ENCODE assay signal across 16 cellular contexts in the genomic region with DNA sequence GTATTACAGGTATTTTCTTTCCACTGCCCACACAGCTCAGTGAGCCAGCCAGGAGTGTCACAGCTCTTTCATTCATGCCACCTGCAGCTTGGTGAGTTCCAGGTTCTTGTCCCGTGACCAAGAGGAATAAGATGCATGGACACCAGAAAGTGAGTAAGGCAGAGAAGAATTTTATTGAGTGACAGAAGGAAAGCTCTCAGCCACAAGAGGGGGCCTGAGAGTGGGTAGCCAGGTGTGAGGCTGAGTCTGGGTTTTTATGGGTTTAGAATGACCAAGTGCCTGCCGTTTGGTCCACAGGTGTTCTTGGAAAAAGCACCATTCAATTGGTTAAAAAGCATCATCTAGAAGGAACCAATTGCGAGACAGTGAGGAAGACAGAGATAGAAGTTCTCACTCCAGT.
DNase-seq lines count a peak whose midpoint lies in the region; ATAC-seq and TF ChIP-seq lines count a peak whose summit lies in the region.
"Had no signal": no experiment of that assay in that cellular context is flagged by ENCODE, and none has a peak within 500 bp of the region (broad histone marks: within the 10 kb centered on the region; RNA-seq: fewer than 3 reads in every experiment).

No MANE protein-coding gene starts in this region.

- H3K4me1 ChIP-seq in hepatocyte (ENCODE audit: insufficient read depth) = no peaks in the 10 kb centered on the region
- H3K4me1 ChIP-seq in SK-N-SH (ENCODE audit: control insufficient read depth in 1 of 2, insufficient read depth in 2 of 2, low read depth in 1 of 2, low read length in 1 of 2) = no peaks in the 10 kb centered on the region; a peak in 1 of 4 replicates
- H3K4me1 ChIP-seq: SJSA1 had no signal

- POLR2A ChIA-PET in WTC11 (lab: Charles Lee) (no interaction called here), SK-N-SH (lab: Yijun Ruan, JAX) (no interaction called here)

- DNase-seq in WTC11 (ENCODE audit: low spot score) (no peak), hepatocyte (ENCODE audit: low spot score) (no peak), AG08395 (ENCODE audit: low spot score) (no peak), SK-N-SH (no peak), cardiac septum (ENCODE audit: low spot score) (no peak), NCI-H748 (lab: John Stamatoyannopoulos, UW; ENCODE audit: unreplicated experiment) (no peak)
- DNase-seq: CD8-positive, alpha-beta T cell; GOT3; Kasumi-1; NCI-H1417 treated with DMSO at 0.1 percent for 48 hours; NCI-H2029; NCI-H510A treated with DMSO at 0.1 percent for 48 hours; PC-3 had no signal

- H3K4me2 ChIP-seq in hepatocyte = no peak overlapping the region
- no peak overlapping the region for H3K4me2 ChIP-seq in SK-N-SH

- H3F3A ChIP-seq in SK-N-SH (replicated peaks; ENCODE audit: insufficient read depth) = no peaks in the 10 kb centered on the region

- H2AFZ ChIP-seq in hepatocyte (no peak overlapping the region), SK-N-SH (ENCODE audit: low read depth) (no peak overlapping the region)

- H3K9me2 ChIP-seq in hepatocyte (replicated peaks; ENCODE audit: insufficient read depth) (no peaks in the 10 kb centered on the region), SK-N-SH (no peaks in the 10 kb centered on the region)

- peaks cover 26% of the 10 kb centered on the region for H3K9me3 Mint-ChIP-seq in WTC11
- H3K9me3 Mint-ChIP-seq: CD8-positive, alpha-beta T cell had no signal

- no peaks in the 10 kb centered on the region for H3K9me3 ChIP-seq in hepatocyte (ENCODE audit: low read depth)
- H3K9me3 ChIP-seq in SK-N-SH = no peaks in the 10 kb centered on the region

- TF ChIP-seq EP300 in Ishikawa (IDR thresholded peaks at IDR 0.05; ENCODE audit: borderline replicate concordance) (no peak), SK-N-SH (IDR thresholded peaks at IDR 0.05; ENCODE audit: borderline replicate concordance in 1 of 2, low read depth in 1 of 2, low read length in 1 of 2) (no peak)

- intact Hi-C loops in cardiac septum (cut with DNase I) = no loop called here

- H4K20me1 ChIP-seq in hepatocyte (ENCODE audit: insufficient read depth, poor library complexity, severe bottlenecking) (no peaks in the 10 kb centered on the region), SK-N-SH (ENCODE audit: insufficient read depth) (no peaks in the 10 kb centered on the region)

- H3K4me3 Mint-ChIP-seq in WTC11 = no peak overlapping the region
- H3K4me3 Mint-ChIP-seq: CD8-positive, alpha-beta T cell had no signal

- H3K27ac Mint-ChIP-seq in WTC11 = no peak overlapping the region
- H3K27ac Mint-ChIP-seq: CD8-positive, alpha-beta T cell had no signal

- H3K27me3 ChIP-seq in hepatocyte (no peaks in the 10 kb centered on the region), SK-N-SH (ENCODE audit: insufficient read depth) (no peaks in the 10 kb centered on the region)
- H3K27me3 ChIP-seq: SJSA1 had no signal

- peaks cover 11% of the 10 kb centered on the region for H3K36me3 Mint-ChIP-seq in WTC11
- H3K36me3 Mint-ChIP-seq: CD8-positive, alpha-beta T cell had no signal

- TF ChIP-seq CTCF in GM12872 (IDR thresholded peaks at IDR 0.05; ENCODE audit: insufficient read depth, low read depth, low read length) (peak; percentile 35; the same call in 1 of the 3 replicates), WTC11 (IDR thresholded peaks at IDR 0.05) (no peak), hepatocyte (IDR thresholded peaks at IDR 0.05; ENCODE audit: poor library complexity) (peak; percentile 5), SK-N-SH (IDR thresholded peaks at IDR 0.05) (no peak)

- H3K4me3 ChIP-seq in hepatocyte (no peak overlapping the region), SK-N-SH (ENCODE audit: low read depth in 2 of 2, low read length in 1 of 2) (no peak overlapping the region)
- H3K4me3 ChIP-seq: SJSA1 had no signal

- H3K4me1 Mint-ChIP-seq in WTC11 = no peaks in the 10 kb centered on the region

- TF ChIP-seq RAD21 in Ishikawa (IDR thresholded peaks at IDR 0.05; ENCODE audit: low read depth) (0 out of 2 replicates have a peak, but pooled peaks have one; percentile 12), SK-N-SH (IDR thresholded peaks at IDR 0.05; ENCODE audit: low read length) (no peak)

- peak; percentile 46 for ATAC-seq in WTC11
- ATAC-seq: CD8-positive, alpha-beta T cell; PC-3 had no signal

- H3K27me3 Mint-ChIP-seq in WTC11 (ENCODE audit: low read depth) = no peaks in the 10 kb centered on the region

- H3K27ac ChIP-seq in hepatocyte (no peak overlapping the region), SK-N-SH (ENCODE audit: low read depth in 2 of 2, low read length in 1 of 2) (no peak overlapping the region)
- H3K27ac ChIP-seq: SJSA1 had no signal

- H3K36me3 ChIP-seq in hepatocyte (replicated peaks; ENCODE audit: insufficient read depth, low read depth) = no peaks in the 10 kb centered on the region
- H3K36me3 ChIP-seq in SK-N-SH (replicated peaks in 1 of 2; ENCODE audit: control insufficient read depth in 1 of 2, insufficient read depth in 2 of 2, low read length in 1 of 2) = no peaks in the 10 kb centered on the region
- H3K36me3 ChIP-seq: SJSA1 had no signal

- WGBS in hepatocyte (ENCODE audit: low lambda C conversion rate, missing lambda C conversion rate) = 67% methylated on average over 3 of the region's 3 CpGs
- 14% methylated on average over 3 of the region's 3 CpGs for WGBS in SK-N-SH (ENCODE audit: low lambda C conversion rate)

- CTCF ChIA-PET in WTC11 (lab: Charles Lee) (interaction anchor here (1.0 to 1.7 kb wide), 3 partner anchors 12 to 744 kb away, joined by 3 to 4 read pairs (median 3); no protein-coding TSS in a partner anchor), SK-N-SH (lab: Yijun Ruan, JAX) (interaction anchor here (1.5 kb wide), 1 partner anchor 12 kb away, joined by 3 read pairs; no protein-coding TSS in a partner anchor)

- H3K79me2 ChIP-seq in hepatocyte (no peaks in the 10 kb centered on the region), SK-N-SH (ENCODE audit: insufficient read depth) (no peaks in the 10 kb centered on the region)

- H3K9ac ChIP-seq in SK-N-SH = no peak overlapping the region

TF ChIP-seq in Ishikawa, 13 proteins besides CTCF, POLR2A, EP300 and RAD21 (continues in another document):
- TF ChIP-seq EGR1 (IDR thresholded peaks at IDR 0.05) = no peak
- no peak for TF ChIP-seq TCF12 (IDR thresholded peaks at IDR 0.05; ENCODE audit: low read depth)
- no peak for TF ChIP-seq ZBTB7A (IDR thresholded peaks at IDR 0.05; ENCODE audit: low read depth)
- TF ChIP-seq CREB1 (IDR thresholded peaks at IDR 0.05; ENCODE audit: low read depth) = no peak
- no peak for TF ChIP-seq YY1 (IDR thresholded peaks at IDR 0.05; ENCODE audit: low read depth)
- no peak for TF ChIP-seq NFIC (IDR thresholded peaks at IDR 0.05)

TF ChIP-seq in WTC11, 78 proteins besides CTCF, POLR2A, EP300 and RAD21 (continues in another document):
- TF ChIP-seq RELA (CRISPR knock-in tag; IDR thresholded peaks at IDR 0.05; ENCODE audit: borderline replicate concordance) (no peak), RORB (CRISPR knock-in tag; IDR thresholded peaks at IDR 0.05) (no peak)
- TF ChIP-seq, protein P1, sequence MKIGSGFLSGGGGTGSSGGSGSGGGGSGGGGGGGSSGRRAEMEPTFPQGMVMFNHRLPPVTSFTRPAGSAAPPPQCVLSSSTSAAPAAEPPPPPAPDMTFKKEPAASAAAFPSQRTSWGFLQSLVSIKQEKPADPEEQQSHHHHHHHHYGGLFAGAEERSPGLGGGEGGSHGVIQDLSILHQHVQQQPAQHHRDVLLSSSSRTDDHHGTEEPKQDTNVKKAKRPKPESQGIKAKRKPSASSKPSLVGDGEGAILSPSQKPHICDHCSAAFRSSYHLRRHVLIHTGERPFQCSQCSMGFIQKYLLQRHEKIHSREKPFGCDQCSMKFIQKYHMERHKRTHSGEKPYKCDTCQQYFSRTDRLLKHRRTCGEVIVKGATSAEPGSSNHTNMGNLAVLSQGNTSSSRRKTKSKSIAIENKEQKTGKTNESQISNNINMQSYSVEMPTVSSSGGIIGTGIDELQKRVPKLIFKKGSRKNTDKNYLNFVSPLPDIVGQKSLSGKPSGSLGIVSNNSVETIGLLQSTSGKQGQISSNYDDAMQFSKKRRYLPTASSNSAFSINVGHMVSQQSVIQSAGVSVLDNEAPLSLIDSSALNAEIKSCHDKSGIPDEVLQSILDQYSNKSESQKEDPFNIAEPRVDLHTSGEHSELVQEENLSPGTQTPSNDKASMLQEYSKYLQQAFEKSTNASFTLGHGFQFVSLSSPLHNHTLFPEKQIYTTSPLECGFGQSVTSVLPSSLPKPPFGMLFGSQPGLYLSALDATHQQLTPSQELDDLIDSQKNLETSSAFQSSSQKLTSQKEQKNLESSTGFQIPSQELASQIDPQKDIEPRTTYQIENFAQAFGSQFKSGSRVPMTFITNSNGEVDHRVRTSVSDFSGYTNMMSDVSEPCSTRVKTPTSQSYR (CRISPR knock-in tag; IDR thresholded peaks at IDR 0.05) = no peak

TF ChIP-seq in SK-N-SH, 30 proteins besides CTCF, POLR2A, EP300 and RAD21 (continues in another document):
- TF ChIP-seq FOSL2 (IDR thresholded peaks at IDR 0.05; ENCODE audit: borderline replicate concordance, low read depth) (no peak), MEF2A (IDR thresholded peaks at IDR 0.05; ENCODE audit: borderline replicate concordance, low read depth) (no peak), GABPA (IDR thresholded peaks at IDR 0.05; ENCODE audit: low read depth) (no peak), RCOR1 (IDR thresholded peaks at IDR 0.05; ENCODE audit: low read length) (no peak), TCF12 (IDR thresholded peaks at IDR 0.05) (no peak), EZH2phosphoT487 (IDR thresholded peaks at IDR 0.05; ENCODE audit: borderline replicate concordance, low read depth) (no peak), NRF1 (IDR thresholded peaks at IDR 0.05; ENCODE audit: low read depth, low read length) (no peak)

Comparison
In these comparisons a context has a peak if more than half of its experiments do, and no peak if none do; other contexts are left out.
1. CTCF ChIP-seq: peak in GM12872 (single experiment) and hepatocyte (single experiment); none in WTC11 (single experiment) and SK-N-SH (single experiment).